1 cellular context compared by ENCODE assay signal in genomic region chr18:23779696-23780303, GRCh38.
TF ChIP-seq lines count a peak whose summit lies in the region.

No MANE protein-coding gene starts in this region.

TF ChIP-seq in GM23338, 12 proteins besides CTCF, POLR2A, EP300 and RAD21 (continued from another document):
- TF ChIP-seq, protein P1, sequence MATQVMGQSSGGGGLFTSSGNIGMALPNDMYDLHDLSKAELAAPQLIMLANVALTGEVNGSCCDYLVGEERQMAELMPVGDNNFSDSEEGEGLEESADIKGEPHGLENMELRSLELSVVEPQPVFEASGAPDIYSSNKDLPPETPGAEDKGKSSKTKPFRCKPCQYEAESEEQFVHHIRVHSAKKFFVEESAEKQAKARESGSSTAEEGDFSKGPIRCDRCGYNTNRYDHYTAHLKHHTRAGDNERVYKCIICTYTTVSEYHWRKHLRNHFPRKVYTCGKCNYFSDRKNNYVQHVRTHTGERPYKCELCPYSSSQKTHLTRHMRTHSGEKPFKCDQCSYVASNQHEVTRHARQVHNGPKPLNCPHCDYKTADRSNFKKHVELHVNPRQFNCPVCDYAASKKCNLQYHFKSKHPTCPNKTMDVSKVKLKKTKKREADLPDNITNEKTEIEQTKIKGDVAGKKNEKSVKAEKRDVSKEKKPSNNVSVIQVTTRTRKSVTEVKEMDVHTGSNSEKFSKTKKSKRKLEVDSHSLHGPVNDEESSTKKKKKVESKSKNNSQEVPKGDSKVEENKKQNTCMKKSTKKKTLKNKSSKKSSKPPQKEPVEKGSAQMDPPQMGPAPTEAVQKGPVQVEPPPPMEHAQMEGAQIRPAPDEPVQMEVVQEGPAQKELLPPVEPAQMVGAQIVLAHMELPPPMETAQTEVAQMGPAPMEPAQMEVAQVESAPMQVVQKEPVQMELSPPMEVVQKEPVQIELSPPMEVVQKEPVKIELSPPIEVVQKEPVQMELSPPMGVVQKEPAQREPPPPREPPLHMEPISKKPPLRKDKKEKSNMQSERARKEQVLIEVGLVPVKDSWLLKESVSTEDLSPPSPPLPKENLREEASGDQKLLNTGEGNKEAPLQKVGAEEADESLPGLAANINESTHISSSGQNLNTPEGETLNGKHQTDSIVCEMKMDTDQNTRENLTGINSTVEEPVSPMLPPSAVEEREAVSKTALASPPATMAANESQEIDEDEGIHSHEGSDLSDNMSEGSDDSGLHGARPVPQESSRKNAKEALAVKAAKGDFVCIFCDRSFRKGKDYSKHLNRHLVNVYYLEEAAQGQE (IDR thresholded peaks at IDR 0.05; ENCODE audit: unreplicated experiment), result no peak
- TF ChIP-seq STAT1 (IDR thresholded peaks at IDR 0.05; ENCODE audit: unreplicated experiment) (no peak), POLR2AphosphoS5 (IDR thresholded peaks at IDR 0.05; ENCODE audit: low read depth) (no peak)
TF ChIP-seq in GM23338: peak in this region for 0.
